ENCODE assay signal across 16 cellular contexts in genomic region chr16:27168790-27169189, GRCh38.
"Had no signal": no experiment of that assay in that cellular context is flagged by ENCODE, and none has a peak within 500 bp of the region (broad histone marks: within the 10 kb centered on the region; RNA-seq: fewer than 3 reads in every experiment).

No MANE protein-coding gene starts in this region.

- DNase-seq: amygdala, cortex of kidney, glutamatergic neuron, left ventricle myocardium superior had no signal

- H3K4me1 ChIP-seq: foreskin keratinocyte, transverse colon, vagina had no signal

- H3K27ac Mint-ChIP-seq: memory B cell; stimulated activated effector memory CD8-positive, alpha-beta T cell treated with anti-CD3 and anti-CD28 coated beads, Interleukin-12 subunit alpha, Interleukin-12 subunit beta, amount 100 ng/mL, for 72 hours had no signal

- H3K36me3 Mint-ChIP-seq: natural killer cell had no signal

- H3K9me3 ChIP-seq: body of pancreas, neutrophil, transverse colon, vagina had no signal

- H3K9ac ChIP-seq: parathyroid adenoma had no signal

- H3K4me3 Mint-ChIP-seq: activated CD4-positive, alpha-beta T cell treated with anti-CD3 and anti-CD28 coated beads for 36 hours; activated T-helper 1 cell treated with anti-CD3 and anti-CD28 coated beads, Interleukin-12 subunit alpha, Interleukin-12 subunit beta, Interleukin-2, Interleukin-4 antibody, amounts not matched to agents 30 ng/mL and 10 ng/mL and 1 ng/mL, durations not matched to agents 14 hours and 24 hours and 36 hours; memory B cell had no signal

- H3K4me3 ChIP-seq: body of pancreas, mucosa of descending colon, transverse colon, vagina had no signal

- H3K27ac ChIP-seq: body of pancreas, foreskin keratinocyte, neutrophil, parathyroid adenoma, transverse colon, vagina had no signal

- ATAC-seq: body of pancreas, left ventricle myocardium superior had no signal

- H3K27me3 Mint-ChIP-seq: activated CD4-positive, alpha-beta T cell treated with anti-CD3 and anti-CD28 coated beads for 36 hours had no signal

- H3K79me2 ChIP-seq: parathyroid adenoma had no signal

- H3K27me3 ChIP-seq: body of pancreas, foreskin keratinocyte, transverse colon, vagina had no signal

- H3K9me3 Mint-ChIP-seq: natural killer cell; stimulated activated effector memory CD8-positive, alpha-beta T cell treated with anti-CD3 and anti-CD28 coated beads, Interleukin-12 subunit alpha, Interleukin-12 subunit beta, amount 100 ng/mL, for 72 hours had no signal

- H3K36me3 ChIP-seq: neutrophil, transverse colon, vagina had no signal
